16 cellular contexts compared by ENCODE assay signal in genomic region chr11:35546317-35546716, GRCh38. TPM values are rescaled to one million over a fixed set of nuclear protein-coding genes. Genes with fewer than 3 reads are reported as not detected.
A peak's percentile ranks its signal among the peaks of the same experiment; 100 is the strongest.
DNase-seq lines count a peak whose midpoint lies in the region; ATAC-seq and TF ChIP-seq lines count a peak whose summit lies in the region.
"Had no signal": no experiment of that assay in that cellular context is flagged by ENCODE, and none has a peak within 500 bp of the region (broad histone marks: within the 10 kb centered on the region; RNA-seq: fewer than 3 reads in every experiment).

No MANE protein-coding gene starts in this region.

- peak; percentile 64 to 70 for ATAC-seq in stimulated activated naive B cell treated with anti-CD40 and anti-IgM and Interleukin-4, amounts not matched to agents 10 μg/mL and 1 μg/mL and 100 μg/mL, for 72 hours (replicated peaks)
- no peak for ATAC-seq in GM19397 (IDR thresholded peaks at IDR 0.05; ENCODE audit: unreplicated experiment)
- no peak for ATAC-seq in HG03135 (IDR thresholded peaks at IDR 0.05; ENCODE audit: unreplicated experiment)
- ATAC-seq: Panc1, Right ventricle myocardium inferior had no signal

- no peak overlapping the region for H3K4me3 ChIP-seq in Karpas-422 (ENCODE audit: low read length)
- no peak overlapping the region for H3K4me3 ChIP-seq in fibroblast of mammary gland (ENCODE audit: control insufficient read depth, low read depth, low read length)
- no peak overlapping the region for H3K4me3 ChIP-seq in thyroid gland (replicated peaks in 1 of 3)
- H3K4me3 ChIP-seq: SK-N-MC had no signal

- H3K9me3 Mint-ChIP-seq in stimulated activated naive B cell treated with anti-CD40 and anti-IgM and Interleukin-4, amounts not matched to agents 10 μg/mL and 1 μg/mL and 100 μg/mL, for 72 hours = peaks cover 0 to 6% of the 10 kb centered on the region in 2 donors

- TF ChIP-seq CTCF in fibroblast of mammary gland (conservative IDR thresholded peaks at IDR 0.05; ENCODE audit: control insufficient read depth, insufficient read depth, low read depth, low read length) (no peak), thyroid gland (IDR thresholded peaks at IDR 0.05) (no peak)

- H3K36me3 ChIP-seq in Karpas-422 (ENCODE audit: insufficient read depth, low read length) (no peaks in the 10 kb centered on the region), thyroid gland (no peaks in the 10 kb centered on the region)

- no peaks in the 10 kb centered on the region for H3K9me2 ChIP-seq in Karpas-422 (replicated peaks; ENCODE audit: insufficient read depth, low read length)

- peaks cover 2 to 8% of the 10 kb centered on the region in 2 donors for H3K4me1 Mint-ChIP-seq in stimulated activated naive B cell treated with anti-CD40 and anti-IgM and Interleukin-4, amounts not matched to agents 10 μg/mL and 1 μg/mL and 100 μg/mL, for 72 hours

- H3K27ac ChIP-seq in Karpas-422 (ENCODE audit: low read length) = no peak overlapping the region
- H3K27ac ChIP-seq in thyroid gland = no peak overlapping the region
- H3K27ac ChIP-seq: SK-N-MC had no signal

- H3K4me3 Mint-ChIP-seq in stimulated activated naive B cell treated with anti-CD40 and anti-IgM and Interleukin-4, amounts not matched to agents 10 μg/mL and 1 μg/mL and 100 μg/mL, for 72 hours = no peak overlapping the region

- no peaks in the 10 kb centered on the region for H3K36me3 Mint-ChIP-seq in stimulated activated naive B cell treated with anti-CD40 and anti-IgM and Interleukin-4, amounts not matched to agents 10 μg/mL and 1 μg/mL and 100 μg/mL, for 72 hours

- H2AFZ ChIP-seq in Karpas-422 (ENCODE audit: low read length) = no peak overlapping the region

- H3K9me3 ChIP-seq in Karpas-422 (ENCODE audit: low read length) (no peaks in the 10 kb centered on the region), thyroid gland (no peaks in the 10 kb centered on the region)

- DNase-seq in Karpas-422 = peak; percentile 67
- peak; percentile 13 for DNase-seq in NOMO-1 treated with dmso at 0.1 percent for 144 hours (lab: John Stamatoyannopoulos, UW; ENCODE audit: unreplicated experiment)
- peak; percentile 47 for DNase-seq in fibroblast of mammary gland (ENCODE audit: low read depth)
- no peak for DNase-seq in stimulated activated naive B cell treated with anti-CD40 and anti-IgM and Interleukin-4, amounts not matched to agents 10 μg/mL and 1 μg/mL and 100 μg/mL, for 72 hours
- DNase-seq in thyroid gland = no peak
- DNase-seq: DND-41, KG1, NCI-H1417, NCI-H1930, NCI-H2171, NCI-H446 treated with DMSO at 0.1 percent for 48 hours had no signal

- H4K20me1 ChIP-seq in Karpas-422 (ENCODE audit: insufficient read depth, low read depth, low read length) = no peaks in the 10 kb centered on the region

- H3K4me2 ChIP-seq in Karpas-422 (ENCODE audit: low read depth, low read length, poor library complexity, severe bottlenecking) = no peak overlapping the region

- H3K27ac Mint-ChIP-seq in stimulated activated naive B cell treated with anti-CD40 and anti-IgM and Interleukin-4, amounts not matched to agents 10 μg/mL and 1 μg/mL and 100 μg/mL, for 72 hours = no peak overlapping the region

- peaks cover 11 to 12% of the 10 kb centered on the region in 2 donors for H3K27me3 Mint-ChIP-seq in stimulated activated naive B cell treated with anti-CD40 and anti-IgM and Interleukin-4, amounts not matched to agents 10 μg/mL and 1 μg/mL and 100 μg/mL, for 72 hours

- WGBS in thyroid gland, 2 donors = 67 to 80% methylated on average over 3 of the region's 3 CpGs

- no peak overlapping the region for H3K9ac ChIP-seq in Karpas-422 (ENCODE audit: low read length)

- no peaks in the 10 kb centered on the region for H3K27me3 ChIP-seq in Karpas-422 (ENCODE audit: low read length)
- no peaks in the 10 kb centered on the region for H3K27me3 ChIP-seq in thyroid gland

- TF ChIP-seq POLR2A in thyroid gland (IDR thresholded peaks at IDR 0.05) = no peak

- intact Hi-C loops in thyroid gland (cut with DNase I) = no loop called here

- no peaks in the 10 kb centered on the region for H3K79me2 ChIP-seq in Karpas-422 (ENCODE audit: low read length)

- H3K4me1 ChIP-seq in Karpas-422 (ENCODE audit: low read length) (peaks cover 8% of the 10 kb centered on the region), thyroid gland (no peaks in the 10 kb centered on the region)

RNA-seq across cellular contexts. Expression of gene PAMR1, which starts 20.9 kb away (rescaled TPM):
- not detected in 2 replicates for total RNA-seq in Karpas-422 (2014; rRNA removed; shearing (Covaris generic); ENCODE audit: low replicate concordance)
- total RNA-seq in thyroid gland = 10 to 100 TPM in 1 of 4 donors, 1 to 10 TPM in 3; 1.2 to 16.4 (median 4.3) TPM

Comparison
In these comparisons a context has a peak if more than half of its experiments do, and no peak if none do; other contexts are left out.
1. DNase-seq: peak in Karpas-422 (single experiment), NOMO-1 treated with dmso at 0.1 percent for 144 hours (single experiment) and fibroblast of mammary gland (single experiment); none in stimulated activated naive B cell treated with anti-CD40 and anti-IgM and Interleukin-4, amounts not matched to agents 10 μg/mL and 1 μg/mL and 100 μg/mL, for 72 hours (single experiment) and thyroid gland (0 of 2).
2. ATAC-seq: peak in stimulated activated naive B cell treated with anti-CD40 and anti-IgM and Interleukin-4, amounts not matched to agents 10 μg/mL and 1 μg/mL and 100 μg/mL, for 72 hours (2 of 2); none in GM19397 (single experiment) and HG03135 (single experiment).